ENCODE assay signal across 8 cellular contexts in the genomic region with DNA sequence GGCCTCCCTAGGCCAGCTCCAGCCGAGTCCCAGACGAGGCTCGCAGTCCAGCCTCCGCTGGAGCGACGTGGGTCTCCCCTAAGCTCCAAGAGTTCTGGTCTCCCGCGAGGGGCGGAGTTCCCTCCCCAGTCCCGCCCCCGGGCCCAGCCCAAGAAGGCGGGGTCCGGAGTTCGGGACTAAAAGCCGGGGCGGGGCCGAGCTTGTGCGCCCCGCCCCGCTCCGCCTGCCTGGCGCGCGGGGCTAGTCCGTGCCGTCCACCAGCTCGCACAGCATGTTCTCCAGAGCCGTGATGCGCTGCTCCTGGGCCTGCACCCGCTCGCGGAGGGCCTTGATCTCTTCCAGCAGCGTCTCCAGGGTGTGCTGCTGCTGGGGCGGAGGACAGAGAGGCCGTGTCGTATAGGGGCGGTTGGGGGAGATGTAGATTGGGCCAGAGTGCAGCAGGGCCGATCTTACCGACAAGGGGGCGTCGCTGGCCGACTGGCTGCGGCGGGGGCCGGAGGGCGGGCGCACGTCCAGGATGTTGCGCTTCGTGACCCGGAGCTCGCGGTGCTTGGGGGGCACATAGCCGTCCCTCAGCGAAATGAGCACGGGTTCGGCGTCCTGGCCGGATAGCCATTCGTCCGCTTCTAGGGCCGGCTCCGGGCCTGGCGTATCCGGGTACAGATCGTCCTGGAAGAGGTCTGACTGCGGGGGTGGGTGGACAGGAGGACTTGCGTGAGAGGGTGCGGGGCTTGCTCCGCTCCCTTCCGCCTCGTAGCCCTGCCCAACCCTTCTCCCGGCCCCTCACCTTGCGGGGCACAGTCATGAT. TPM values are rescaled to one million over a fixed set of nuclear protein-coding genes. Genes with fewer than 3 reads are reported as not detected.
DNase-seq lines count a peak whose midpoint lies in the region; ATAC-seq and TF ChIP-seq lines count a peak whose summit lies in the region.

No MANE protein-coding gene starts in this region.

- H3K36me3 Mint-ChIP-seq in Caco-2 (ENCODE audit: insufficient read depth, unreplicated experiment), result no peaks in the 10 kb centered on the region
- H3K36me3 Mint-ChIP-seq in dendritic cell treated with granulocyte-macrophage colony-stimulating factor and Interleukin-4, amounts not matched to agents 40 ng/mL and 50 ng/mL, for 4 days (ENCODE audit: low read depth), result no peaks in the 10 kb centered on the region

- ATAC-seq in GM21737 (IDR thresholded peaks at IDR 0.05; ENCODE audit: unreplicated experiment), result peak; percentile 49
- peak; percentile 76 for ATAC-seq in left lobe of liver
- ATAC-seq in GM21367 (IDR thresholded peaks at IDR 0.05; ENCODE audit: unreplicated experiment), result no peak

- no peak overlapping the region for H3K27ac Mint-ChIP-seq in Caco-2 (ENCODE audit: unreplicated experiment)
- peak overlapping the region; percentile 91 for H3K27ac Mint-ChIP-seq in dendritic cell treated with granulocyte-macrophage colony-stimulating factor and Interleukin-4, amounts not matched to agents 40 ng/mL and 50 ng/mL, for 4 days

- no peak for TF ChIP-seq CTCF in Caco-2 (IDR thresholded peaks at IDR 0.05; ENCODE audit: insufficient read depth in 1 of 2, low read depth in 1 of 2, low read length in 1 of 2, severe bottlenecking in 1 of 2, unreplicated experiment in 1 of 2)

- H3K36me3 ChIP-seq in Caco-2 (ENCODE audit: control insufficient read depth, insufficient read depth, low read length), result no peaks in the 10 kb centered on the region

- CTCF ChIA-PET in Caco-2 (lab: Charles Lee), result interaction anchor here (0.6 to 5.2 kb wide), 11 partner anchors 10 to 642 kb away, joined by 3 to 69 read pairs (median 5); partner anchors contain the start of genes ABHD15, ANKRD13B and TP53I13

- H3K4me3 Mint-ChIP-seq in Caco-2 (ENCODE audit: unreplicated experiment), result peak overlapping the region; percentile 87
- H3K4me3 Mint-ChIP-seq in dendritic cell treated with granulocyte-macrophage colony-stimulating factor and Interleukin-4, amounts not matched to agents 40 ng/mL and 50 ng/mL, for 4 days, result peak overlapping the region; percentile 82

- no peaks in the 10 kb centered on the region for H3K9me3 Mint-ChIP-seq in Caco-2 (ENCODE audit: unreplicated experiment)
- H3K9me3 Mint-ChIP-seq in dendritic cell treated with granulocyte-macrophage colony-stimulating factor and Interleukin-4, amounts not matched to agents 40 ng/mL and 50 ng/mL, for 4 days, result no peaks in the 10 kb centered on the region

- H3K27me3 ChIP-seq in Caco-2 (replicated peaks; ENCODE audit: control insufficient read depth, insufficient read depth, low read length), result peaks cover 8% of the 10 kb centered on the region

- peaks cover 9% of the 10 kb centered on the region for H3K4me1 Mint-ChIP-seq in Caco-2 (ENCODE audit: low read depth, unreplicated experiment)
- peaks cover 52% of the 10 kb centered on the region for H3K4me1 Mint-ChIP-seq in dendritic cell treated with granulocyte-macrophage colony-stimulating factor and Interleukin-4, amounts not matched to agents 40 ng/mL and 50 ng/mL, for 4 days (ENCODE audit: low read depth)

- H3K27me3 Mint-ChIP-seq in Caco-2 (ENCODE audit: insufficient read depth, unreplicated experiment), result peaks cover 5% of the 10 kb centered on the region
- peaks cover 80% of the 10 kb centered on the region for H3K27me3 Mint-ChIP-seq in dendritic cell treated with granulocyte-macrophage colony-stimulating factor and Interleukin-4, amounts not matched to agents 40 ng/mL and 50 ng/mL, for 4 days

- no peaks in the 10 kb centered on the region for H3K9me3 ChIP-seq in Caco-2

- POLR2A ChIA-PET in Caco-2 (lab: Charles Lee), result interaction anchor here (1.7 kb wide), 1 partner anchor 22 kb away, joined by 6 read pairs; no protein-coding TSS in a partner anchor

- H3K4me3 ChIP-seq in Caco-2 (ENCODE audit: low read depth, low read length), result peak overlapping the region; percentile 42

- DNase-seq in Caco-2 (peak; percentile 79 to 89), NCI-H2081 (lab: John Stamatoyannopoulos, UW) (peak; percentile 46 to 66), left lobe of liver (ENCODE audit: low spot score) (peak; percentile 85)
- DNase-seq in activated CD4-positive, alpha-beta T cell treated with anti-CD3 and anti-CD28 coated beads, Interleukin-2, amount 50 U/mL, for 4 hours, result peak; percentile 73 to 77
- peak; percentile 85 to 89 for DNase-seq in stimulated activated CD4-positive, alpha-beta T cell treated with anti-CD3 and anti-CD28 coated beads, Interleukin-2, amount 100 ng/mL, for 24 hours

- intact Hi-C loops in Caco-2 (cut with micrococcal nuclease; ENCODE audit: unreplicated experiment), result loop anchor here (2.0 to 5.0 kb wide), 3 partner anchors 25 to 162 kb away; no protein-coding TSS in a partner anchor
- intact Hi-C loops in dendritic cell treated with granulocyte-macrophage colony-stimulating factor and Interleukin-4, amounts not matched to agents 40 ng/mL and 50 ng/mL, for 4 days (cut with micrococcal nuclease), result loop anchor here (10.0 kb wide), 1 partner anchor 51 kb away; the partner anchor contains the start of genes ABHD15 and TP53I13

- BruUV-seq in Caco-2 (replicated peaks; lab: Mats Ljungman, UMichigan), result no TSS peak

- peaks cover 23% of the 10 kb centered on the region for H3K4me1 ChIP-seq in Caco-2

RNA-seq across cellular contexts. Expression of gene CORO6, which starts 7.0 kb away (rescaled TPM):
- 2.8 and 2.9 TPM in 2 replicates for total RNA-seq in Caco-2 (2022)
- 0.35 TPM for total RNA-seq in left lobe of liver

RNA-seq across cellular contexts. Expression of gene ANKRD13B, which starts 22.8 kb away (rescaled TPM):
- total RNA-seq in Caco-2 (2022) (7.7 and 10.4 TPM in 2 replicates), left lobe of liver (1.3 TPM)

RNA-seq across cellular contexts. Expression of gene GIT1, which starts 26.2 kb away (rescaled TPM):
- total RNA-seq in Caco-2 (2022) (46.5 and 47.0 TPM in 2 replicates), left lobe of liver (9.4 TPM)

RNA-seq across cellular contexts. Expression of gene TP53I13, which starts 47.2 kb away (rescaled TPM):
- total RNA-seq in Caco-2 (2022) (43.9 and 49.2 TPM in 2 replicates), left lobe of liver (84.2 TPM)

RNA-seq across cellular contexts. Expression of gene ABHD15, which starts 48.9 kb away (rescaled TPM):
- 9.6 and 10.5 TPM in 2 replicates for total RNA-seq in Caco-2 (2022)
- 31.2 TPM for total RNA-seq in left lobe of liver
